17 cellular contexts compared by ENCODE assay signal in the genomic region with DNA sequence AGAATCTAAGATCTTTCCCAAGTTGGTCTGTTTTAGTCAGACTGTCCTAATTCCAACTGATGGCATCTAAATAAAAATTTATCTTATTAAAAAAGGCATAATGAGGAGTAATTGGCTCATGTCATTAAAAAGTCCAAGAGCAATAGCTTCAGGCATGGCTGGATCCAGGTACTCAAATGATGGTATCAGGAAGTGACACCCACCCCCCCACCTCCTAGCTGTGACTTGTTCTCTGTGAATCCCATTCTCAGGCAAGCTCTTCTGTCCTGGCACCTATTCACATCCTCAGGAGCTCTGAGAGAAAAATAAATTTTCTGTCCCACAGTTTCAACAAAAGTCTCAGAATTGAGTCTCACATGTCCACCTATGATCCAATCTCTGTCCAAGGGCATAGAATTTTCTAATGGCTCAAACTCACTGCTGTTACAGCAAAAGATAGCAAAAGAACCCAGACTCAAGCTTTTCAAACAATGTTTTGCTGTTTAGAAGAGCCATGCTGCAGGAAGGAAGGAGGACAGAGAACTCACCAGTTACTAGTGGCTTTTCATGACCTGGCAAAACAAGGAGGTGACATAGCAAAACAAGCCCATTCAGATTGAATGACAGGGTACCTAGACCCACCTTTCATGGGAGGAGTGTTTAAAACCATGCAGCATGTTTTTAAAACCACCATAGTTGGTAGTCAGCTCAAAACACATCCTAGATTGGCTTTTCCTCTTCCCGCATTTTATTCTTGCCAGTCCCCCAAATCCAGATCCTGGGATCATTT.
A peak's percentile ranks its signal among the peaks of the same experiment; 100 is the strongest.
DNase-seq lines count a peak whose midpoint lies in the region; ATAC-seq, FAIRE-seq and TF ChIP-seq lines count a peak whose summit lies in the region.
"Had no signal": no experiment of that assay in that cellular context is flagged by ENCODE, and none has a peak within 500 bp of the region (broad histone marks: within the 10 kb centered on the region; RNA-seq: fewer than 3 reads in every experiment).

No MANE protein-coding gene starts in this region.

- no peak overlapping the region for H3K23ac ChIP-seq in H1 (ENCODE audit: insufficient read length)

- H2AK5ac ChIP-seq in H1 (ENCODE audit: low read depth, low read length), result no peak overlapping the region

- H3K27ac ChIP-seq in A549 (peak overlapping the region; percentile 35 to 58; a peak in 4 of 6 replicates), H1 (ENCODE audit: low read depth, low read length) (no peak overlapping the region), osteoblast (ENCODE audit: low read depth, low read length) (no peak overlapping the region)
- H3K27ac ChIP-seq in naive thymus-derived CD4-positive, alpha-beta T cell (ENCODE audit: low read depth, low read length), result no peak overlapping the region
- H3K27ac ChIP-seq: BLaER1 treated with 17β-estradiol and CSF1 and Interleukin-3, amounts not matched to agents 10 nM and 100 nM had no signal

- intact Hi-C loops in naive thymus-derived CD4-positive, alpha-beta T cell (cut with micrococcal nuclease), result loop anchor here in 1 of 2 donors (2.0 kb wide), 1 partner anchor 607 kb away; no protein-coding TSS in a partner anchor
- intact Hi-C loops in activated CD4-positive, alpha-beta T cell treated with anti-CD3 and anti-CD28 coated beads for 36 hours (cut with DNase I, micrococcal nuclease), result no loop called here

- no peak overlapping the region for H2BK120ac ChIP-seq in H1 (replicated peaks; ENCODE audit: low read depth, low read length)

- H3K9me3 ChIP-seq in A549, result no peaks in the 10 kb centered on the region
- H3K9me3 ChIP-seq in H1 (ENCODE audit: insufficient read depth in 2 of 2, low read depth in 1 of 2, low read length in 1 of 2), result no peaks in the 10 kb centered on the region
- H3K9me3 ChIP-seq in osteoblast (ENCODE audit: low read depth, low read length), result no peaks in the 10 kb centered on the region
- H3K9me3 ChIP-seq in naive thymus-derived CD4-positive, alpha-beta T cell (ENCODE audit: control insufficient read depth in 2 of 3, low read length in 3 of 3), result no peaks in the 10 kb centered on the region
- H3K9me3 ChIP-seq: HAP-1 had no signal

- H3K27me3 ChIP-seq in H1 (replicated peaks in 1 of 4; ENCODE audit: control insufficient read depth in 3 of 4, extremely low read depth in 1 of 4, insufficient read depth in 3 of 4, low read length in 3 of 4) (no peaks in the 10 kb centered on the region), osteoblast (ENCODE audit: insufficient read depth, low read length) (peaks cover 43% of the 10 kb centered on the region)
- peaks cover 0 to 3% of the 10 kb centered on the region in 2 donors for H3K27me3 ChIP-seq in naive thymus-derived CD4-positive, alpha-beta T cell (ENCODE audit: control insufficient read depth in 2 of 2, insufficient read depth in 2 of 2, low read length in 2 of 2)
- H3K27me3 ChIP-seq: BLaER1 treated with 17β-estradiol and CSF1 and Interleukin-3, amounts not matched to agents 10 nM and 100 nM had no signal

- H3K4me3 Mint-ChIP-seq in naive thymus-derived CD4-positive, alpha-beta T cell, result no peak overlapping the region
- H3K4me3 Mint-ChIP-seq in activated CD4-positive, alpha-beta T cell treated with anti-CD3 and anti-CD28 coated beads for 36 hours, result no peak overlapping the region
- H3K4me3 Mint-ChIP-seq: CD4-positive, CD25-positive, alpha-beta regulatory T cell; HFFc6 had no signal

- H3K18ac ChIP-seq in H1 (ENCODE audit: extremely low read depth, low read length), result no peak overlapping the region

- 89% methylated on average over 1 of the region's 1 CpG for WGBS in A549 (ENCODE audit: missing lambda C conversion rate)
- 87% methylated on average over 1 of the region's 1 CpG; no CpG with 5 or more reads in 1 of the 2 experiments for WGBS in H1 (ENCODE audit: extremely low coverage in 1 of 2, insufficient coverage in 1 of 2, insufficient read length in 1 of 2, insufficient replicate concordance in 2 of 2, low coverage in 1 of 2, low lambda C conversion rate in 2 of 2, missing lambda C conversion rate in 1 of 2), 2 experiments

- H3K27me3 Mint-ChIP-seq in naive thymus-derived CD4-positive, alpha-beta T cell, result peaks cover 13 to 42% (median 33%) of the 10 kb centered on the region in 5 donors
- peaks cover 4% of the 10 kb centered on the region for H3K27me3 Mint-ChIP-seq in activated CD4-positive, alpha-beta T cell treated with anti-CD3 and anti-CD28 coated beads for 36 hours

- H3K9ac ChIP-seq in H1 (replicated peaks in 1 of 4; ENCODE audit: extremely low read depth in 1 of 4, low read depth in 3 of 4, low read length in 3 of 4), result no peak overlapping the region
- H3K9ac ChIP-seq: BLaER1 treated with 17β-estradiol and CSF1 and Interleukin-3, amounts not matched to agents 10 nM and 100 nM had no signal

- no peak for DNase-seq in A549 (ENCODE audit: low read depth in 1 of 2, low spot score in 1 of 2)
- peak; percentile 36 for DNase-seq in M059J (ENCODE audit: low read depth)
- no peak for DNase-seq in H1 (ENCODE audit: low read depth in 1 of 2, low spot score in 2 of 2)
- DNase-seq in osteoblast (ENCODE audit: insufficient read length, low spot score, missing footprints), result peak; percentile 78
- no peak for DNase-seq in naive thymus-derived CD4-positive, alpha-beta T cell
- no peak for DNase-seq in activated CD4-positive, CD25-positive, alpha-beta regulatory T cell treated with anti-CD3 and anti-CD28 coated beads, Interleukin-2, amount 50 U/mL, for 72 hours
- DNase-seq in activated CD4-positive, alpha-beta T cell treated with anti-CD3 and anti-CD28 coated beads for 36 hours, result no peak
- DNase-seq: 8988T; ACHN; CD4-positive, CD25-positive, alpha-beta regulatory T cell; DMS53; GOT3; HFFc6 had no signal

- H3K36me3 Mint-ChIP-seq in naive thymus-derived CD4-positive, alpha-beta T cell, result no peaks in the 10 kb centered on the region
- no peaks in the 10 kb centered on the region for H3K36me3 Mint-ChIP-seq in activated CD4-positive, alpha-beta T cell treated with anti-CD3 and anti-CD28 coated beads for 36 hours (ENCODE audit: low read depth)
- H3K36me3 Mint-ChIP-seq: CD4-positive, CD25-positive, alpha-beta regulatory T cell had no signal

- no peak for TF ChIP-seq POLR2A in A549 (IDR thresholded peaks at IDR 0.05; ENCODE audit: low read length)
- no peak for TF ChIP-seq POLR2A in H1 (IDR thresholded peaks at IDR 0.05; ENCODE audit: control extremely low read depth in 1 of 2, low read depth in 2 of 2, low read length in 2 of 2)

- H3K79me2 ChIP-seq in H1 (ENCODE audit: control insufficient read depth in 1 of 2, insufficient read depth in 2 of 2, low read length in 2 of 2), result no peaks in the 10 kb centered on the region
- no peaks in the 10 kb centered on the region for H3K79me2 ChIP-seq in osteoblast (ENCODE audit: insufficient read depth, low read length)

- no peak overlapping the region for H2BK15ac ChIP-seq in H1 (ENCODE audit: low read length)

- FAIRE-seq in A549 (lab: Jason Lieb, UNC), result no peak
- no peak for FAIRE-seq in H1 (lab: Jason Lieb, UNC)
- FAIRE-seq: GM18507 had no signal

- H3K4me1 ChIP-seq in A549 (peaks cover 58% of the 10 kb centered on the region), H1 (replicated peaks in 1 of 4; ENCODE audit: control insufficient read depth in 3 of 4, insufficient read depth in 4 of 4, low read length in 3 of 4) (peaks cover 0 to 8% (median 4%) of the 10 kb centered on the region in 4 experiments; a peak in 3 of 7 replicates), osteoblast (ENCODE audit: insufficient read depth, low read length) (no peaks in the 10 kb centered on the region)
- H3K4me1 ChIP-seq in naive thymus-derived CD4-positive, alpha-beta T cell (ENCODE audit: control insufficient read depth in 2 of 2, insufficient read depth in 2 of 2, low read length in 2 of 2), result no peaks in the 10 kb centered on the region

- TF ChIP-seq CTCF in A549 (IDR thresholded peaks at IDR 0.05), result no peak
- no peak for TF ChIP-seq CTCF in H1 (IDR thresholded peaks at IDR 0.05; ENCODE audit: control extremely low read depth in 1 of 3, insufficient read depth in 1 of 3, low read depth in 1 of 3, low read length in 3 of 3)
- no peak for TF ChIP-seq CTCF in osteoblast (IDR thresholded peaks at IDR 0.05; ENCODE audit: extremely low read depth, low read depth, low read length)

- no peaks in the 10 kb centered on the region for H3K4me1 Mint-ChIP-seq in naive thymus-derived CD4-positive, alpha-beta T cell
- H3K4me1 Mint-ChIP-seq in activated CD4-positive, alpha-beta T cell treated with anti-CD3 and anti-CD28 coated beads for 36 hours, result no peaks in the 10 kb centered on the region
- H3K4me1 Mint-ChIP-seq: CD4-positive, CD25-positive, alpha-beta regulatory T cell had no signal

- no peak overlapping the region for H2BK5ac ChIP-seq in H1 (ENCODE audit: low read depth, low read length)

- no peak overlapping the region for H2BK12ac ChIP-seq in H1 (ENCODE audit: low read depth, low read length)

- POLR2A ChIA-PET in A549 (lab: Yijun Ruan, JAX) (no interaction called here), H1 (lab: Charles Lee; ENCODE audit: partially characterized antibody) (no interaction called here)
- POLR2A ChIA-PET in naive thymus-derived CD4-positive, alpha-beta T cell (lab: Charles Lee), result no interaction called here
- POLR2A ChIA-PET in activated CD4-positive, alpha-beta T cell treated with anti-CD3 and anti-CD28 coated beads for 36 hours (lab: Charles Lee), result no interaction called here

- H2AFZ ChIP-seq in H1 (ENCODE audit: low read length) (0 out of 2 replicates have a peak overlapping the region, but pooled peaks have one; percentile 23), osteoblast (ENCODE audit: low read length) (no peak overlapping the region)

- H3K4ac ChIP-seq in H1 (replicated peaks; ENCODE audit: insufficient read length, low read depth, low read length), result no peak overlapping the region

- H3K36me3 ChIP-seq in H1 (ENCODE audit: control insufficient read depth in 2 of 4, insufficient read depth in 4 of 4, low read length in 3 of 4), result no peaks in the 10 kb centered on the region
- no peaks in the 10 kb centered on the region for H3K36me3 ChIP-seq in osteoblast (ENCODE audit: insufficient read depth, low read length)
- no peaks in the 10 kb centered on the region for H3K36me3 ChIP-seq in naive thymus-derived CD4-positive, alpha-beta T cell (ENCODE audit: control insufficient read depth in 2 of 3, insufficient read depth in 3 of 3, low read length in 3 of 3)
- H3K36me3 ChIP-seq: BLaER1 treated with 17β-estradiol and CSF1 and Interleukin-3, amounts not matched to agents 10 nM and 100 nM; HAP-1 had no signal

- no peak overlapping the region for H4K91ac ChIP-seq in H1 (replicated peaks; ENCODE audit: insufficient read length, low read length)

- H4K5ac ChIP-seq in H1 (ENCODE audit: insufficient read length, low read depth, low read length), result no peak overlapping the region

- ATAC-seq in A549 (no peak), GM18517 (IDR thresholded peaks at IDR 0.05; ENCODE audit: unreplicated experiment) (no peak)
- no peak for ATAC-seq in naive thymus-derived CD4-positive, alpha-beta T cell
- ATAC-seq in activated CD4-positive, alpha-beta T cell treated with anti-CD3 and anti-CD28 coated beads for 36 hours, result no peak

- H4K20me1 ChIP-seq in H1 (replicated peaks in 1 of 2; ENCODE audit: control insufficient read depth in 1 of 2, insufficient read depth in 2 of 2, low read length in 2 of 2) (no peaks in the 10 kb centered on the region), osteoblast (ENCODE audit: insufficient read depth, low read length) (no peaks in the 10 kb centered on the region)
- H4K20me1 ChIP-seq: BLaER1 treated with 17β-estradiol and CSF1 and Interleukin-3, amounts not matched to agents 10 nM and 100 nM had no signal

- TF ChIP-seq EP300 in A549 (IDR thresholded peaks at IDR 0.05) (no peak), H1 (IDR thresholded peaks at IDR 0.05; ENCODE audit: borderline replicate concordance in 1 of 2, low read depth in 2 of 2, low read length in 2 of 2) (no peak)

- no peak overlapping the region for H3K56ac ChIP-seq in H1 (replicated peaks; ENCODE audit: insufficient read length, low read depth, low read length)

- H2BK20ac ChIP-seq in H1 (ENCODE audit: low read length), result no peak overlapping the region

- CTCF ChIA-PET in A549 (lab: Yijun Ruan, JAX), result interaction anchor here (1.3 to 1.7 kb wide), 2 partner anchors 11 to 654 kb away, joined by 4 to 5 read pairs; no protein-coding TSS in a partner anchor
- CTCF ChIA-PET in H1 (lab: Charles Lee; ENCODE audit: partially characterized antibody), result interaction anchor here (1.2 to 1.5 kb wide), 2 partner anchors 19 to 289 kb away, joined by 5 read pairs; no protein-coding TSS in a partner anchor
- CTCF ChIA-PET in naive thymus-derived CD4-positive, alpha-beta T cell (lab: Charles Lee), result no interaction called here
- CTCF ChIA-PET in activated CD4-positive, alpha-beta T cell treated with anti-CD3 and anti-CD28 coated beads for 36 hours (lab: Charles Lee), result interaction anchor here (0.6 kb wide), 1 partner anchor 62 kb away, joined by 3 read pairs; no protein-coding TSS in a partner anchor

- H3K4me3 ChIP-seq in A549, result no peak overlapping the region
- no peak overlapping the region for H3K4me3 ChIP-seq in H1 (ENCODE audit: extremely low read depth in 1 of 4, insufficient read depth in 2 of 4, low read depth in 3 of 4, low read length in 4 of 4)
- H3K4me3 ChIP-seq in osteoblast (ENCODE audit: insufficient read depth, low read length), result no peak overlapping the region
- H3K4me3 ChIP-seq in naive thymus-derived CD4-positive, alpha-beta T cell (ENCODE audit: low read length), result no peak overlapping the region
- H3K4me3 ChIP-seq: BLaER1 treated with 17β-estradiol and CSF1 and Interleukin-3, amounts not matched to agents 10 nM and 100 nM; HAP-1 had no signal

- no peaks in the 10 kb centered on the region for H3K79me1 ChIP-seq in H1 (ENCODE audit: low read depth, low read length)

- H3K23me2 ChIP-seq in H1 (ENCODE audit: low read depth, low read length), result no peaks in the 10 kb centered on the region

- TF ChIP-seq RAD21 in A549 (conservative IDR thresholded peaks at IDR 0.05 in 1 of 2, IDR thresholded peaks at IDR 0.05 in 1 of 2) (no peak), H1 (IDR thresholded peaks at IDR 0.05 in 1 of 2, conservative IDR thresholded peaks at IDR 0.05 in 1 of 2; ENCODE audit: low read depth in 2 of 2, low read length in 2 of 2) (no peak)

- H3K9me3 Mint-ChIP-seq in naive thymus-derived CD4-positive, alpha-beta T cell, result no peaks in the 10 kb centered on the region
- no peaks in the 10 kb centered on the region for H3K9me3 Mint-ChIP-seq in activated CD4-positive, alpha-beta T cell treated with anti-CD3 and anti-CD28 coated beads for 36 hours (ENCODE audit: low read depth)
- H3K9me3 Mint-ChIP-seq: CD4-positive, CD25-positive, alpha-beta regulatory T cell; HFFc6 had no signal

- no peak overlapping the region for H4K8ac ChIP-seq in H1 (ENCODE audit: extremely low read depth, insufficient read depth, low read length)

- H3K14ac ChIP-seq in H1 (ENCODE audit: insufficient read length), result no peak overlapping the region

- no peak overlapping the region for H3K27ac Mint-ChIP-seq in naive thymus-derived CD4-positive, alpha-beta T cell
- H3K27ac Mint-ChIP-seq in activated CD4-positive, alpha-beta T cell treated with anti-CD3 and anti-CD28 coated beads for 36 hours, result no peak overlapping the region
- H3K27ac Mint-ChIP-seq: HFFc6 had no signal

- H3K4me2 ChIP-seq in A549 (peak overlapping the region; percentile 59), H1 (ENCODE audit: insufficient read depth in 1 of 2, low read depth in 2 of 2, low read length in 2 of 2) (no peak overlapping the region), osteoblast (ENCODE audit: insufficient read depth, low read length) (no peak overlapping the region)
- H3K4me2 ChIP-seq: BLaER1 treated with 17β-estradiol and CSF1 and Interleukin-3, amounts not matched to agents 10 nM and 100 nM had no signal

Comparison
In these comparisons a context has a peak if more than half of its experiments do, and no peak if none do; other contexts are left out.
1. DNase-seq: peak in M059J (single experiment) and osteoblast (single experiment); none in A549 (0 of 2), H1 (0 of 2), naive thymus-derived CD4-positive, alpha-beta T cell (0 of 9), activated CD4-positive, CD25-positive, alpha-beta regulatory T cell treated with anti-CD3 and anti-CD28 coated beads, Interleukin-2, amount 50 U/mL, for 72 hours (single experiment) and activated CD4-positive, alpha-beta T cell treated with anti-CD3 and anti-CD28 coated beads for 36 hours (single experiment).
2. H3K27ac ChIP-seq: peak in A549 (2 of 2); none in H1 (single experiment), osteoblast (single experiment) and naive thymus-derived CD4-positive, alpha-beta T cell (single experiment).